In genomic region chr19:35246466-35247096, GRCh38 we compare ENCODE assay signal across 14 cellular contexts. TPM values are rescaled to one million over a fixed set of nuclear protein-coding genes. Genes with fewer than 3 reads are reported as not detected.
DNase-seq lines count a peak whose midpoint lies in the region; ATAC-seq and TF ChIP-seq lines count a peak whose summit lies in the region.
"Had no signal": no experiment of that assay in that cellular context is flagged by ENCODE, and none has a peak within 500 bp of the region (broad histone marks: within the 10 kb centered on the region; RNA-seq: fewer than 3 reads in every experiment).

No MANE protein-coding gene starts in this region.

- POLR2A ChIA-PET in T-cell (lab: Charles Lee): no interaction called here
- POLR2A ChIA-PET in GM10248 (lab: Yijun Ruan, JAX): no interaction called here

- H3K27ac ChIP-seq in left ventricle myocardium inferior (replicated peaks): peak overlapping the region; percentile 69
- peak overlapping the region; percentile 94 for H3K27ac ChIP-seq in epithelial cell of prostate
- H3K27ac ChIP-seq in upper lobe of right lung: peak overlapping the region; percentile 95
- H3K27ac ChIP-seq in esophagus squamous epithelium: peak overlapping the region in 1 of 4 donors; percentile 96

- intact Hi-C loops in left ventricle myocardium inferior (cut with micrococcal nuclease) (no loop called here), left ventricle myocardium superior (cut with micrococcal nuclease) (no loop called here), upper lobe of right lung (cut with DNase I) (no loop called here), esophagus squamous epithelium (cut with DNase I) (no loop called here)

- peaks cover 53% of the 10 kb centered on the region for H3K27me3 ChIP-seq in left ventricle myocardium inferior (ENCODE audit: low read depth)
- peaks cover 11% of the 10 kb centered on the region for H3K27me3 ChIP-seq in upper lobe of right lung
- H3K27me3 ChIP-seq in esophagus squamous epithelium: peaks cover 0 to 56% (median 0%) of the 10 kb centered on the region in 4 donors
- H3K27me3 ChIP-seq: cardiac muscle cell had no signal

- CTCF ChIA-PET in T-cell (lab: Charles Lee) (no interaction called here), GM10248 (lab: Yijun Ruan, JAX) (no interaction called here)

- peaks cover 3 to 6% of the 10 kb centered on the region in 2 donors for H3K27me3 Mint-ChIP-seq in T-cell

- H3K4me1 ChIP-seq in left ventricle myocardium inferior: peaks cover 28% of the 10 kb centered on the region
- peaks cover 4% of the 10 kb centered on the region for H3K4me1 ChIP-seq in upper lobe of right lung
- peaks cover 0 to 37% (median 3%) of the 10 kb centered on the region in 3 donors for H3K4me1 ChIP-seq in esophagus squamous epithelium

- no peak for TF ChIP-seq POLR2A in esophagus squamous epithelium (IDR thresholded peaks at IDR 0.05)

- H3K9me3 ChIP-seq in left ventricle myocardium inferior (replicated peaks): peaks cover 19% of the 10 kb centered on the region
- H3K9me3 ChIP-seq in upper lobe of right lung: peaks cover under 1% of the 10 kb centered on the region
- peaks cover 0 to under 1% (median 0%) of the 10 kb centered on the region in 3 donors for H3K9me3 ChIP-seq in esophagus squamous epithelium

- ATAC-seq in left ventricle myocardium superior (no peak), T-cell (replicated peaks in 1 of 4) (no peak), upper lobe of right lung (no peak)

- H3K4me3 Mint-ChIP-seq in T-cell: peak overlapping the region; percentile 86 to 95 (median 91)

- H3K36me3 ChIP-seq in left ventricle myocardium inferior (no peaks in the 10 kb centered on the region), upper lobe of right lung (no peaks in the 10 kb centered on the region), esophagus squamous epithelium (peaks cover 0 to 15% (median 0%) of the 10 kb centered on the region in 3 donors)

- no peak for TF ChIP-seq CTCF in left ventricle myocardium inferior (IDR thresholded peaks at IDR 0.05; ENCODE audit: borderline replicate concordance)
- no peak for TF ChIP-seq CTCF in upper lobe of right lung (IDR thresholded peaks at IDR 0.05)
- TF ChIP-seq CTCF in GM10248 (IDR thresholded peaks at IDR 0.05; ENCODE audit: control extremely low read depth, extremely low read depth, low read depth, missing control alignments): no peak
- no peak for TF ChIP-seq CTCF in esophagus squamous epithelium (IDR thresholded peaks at IDR 0.05)

- H3K4me3 ChIP-seq in left ventricle myocardium inferior (no peak overlapping the region), upper lobe of right lung (no peak overlapping the region), esophagus squamous epithelium (no peak overlapping the region)

- in situ Hi-C loops in G401 (cut with HindIII; ENCODE audit: low sequenced_read_pairs): no loop called here

- H3K4me1 Mint-ChIP-seq in T-cell: peaks cover 29 to 46% (median 35%) of the 10 kb centered on the region in 3 donors

- peaks cover 16% of the 10 kb centered on the region for H3K36me3 Mint-ChIP-seq in T-cell

- 57 to 65% methylated on average over 4 of the region's 4 CpGs for WGBS in esophagus squamous epithelium, 2 donors

- DNase-seq in left ventricle myocardium inferior: no peak
- no peak for DNase-seq in left ventricle myocardium superior
- no peak for DNase-seq in T-cell
- DNase-seq in epithelial cell of prostate (ENCODE audit: low read depth, low spot score): no peak
- DNase-seq in upper lobe of right lung: no peak
- no peak for DNase-seq in G401 (ENCODE audit: low spot score)
- no peak for DNase-seq in GM10248 (ENCODE audit: extremely low spot score)
- no peak for DNase-seq in esophagus squamous epithelium (lab: John Stamatoyannopoulos, UW)
- DNase-seq: activated gamma-delta T cell, NCI-H1092 treated with DMSO at 0.1 percent for 48 hours, Right ventricle myocardium superior, substantia nigra, T-helper 9 cell had no signal

- H3K27ac Mint-ChIP-seq in T-cell: peak overlapping the region; percentile 24 to 96

- peaks cover 4 to 11% (median 10%) of the 10 kb centered on the region in 3 donors for H3K9me3 Mint-ChIP-seq in T-cell

RNA-seq across cellular contexts. Expression of gene LSR, which starts 2.2 kb away (rescaled TPM):
- total RNA-seq in left ventricle myocardium inferior (4.5 TPM), left ventricle myocardium superior (6.1 TPM), T-cell (10 to 100 TPM; 36.8 to 64.9 (median 57.4) TPM), upper lobe of right lung (79.1 TPM), esophagus squamous epithelium (100 to 1,000 TPM in 1 of 4 donors, 10 to 100 TPM in 3; 36.0 to 113 (median 79.4) TPM)
- total RNA-seq in G401 (2014; rRNA removed; shearing (Covaris generic)): 16.7 and 18.7 TPM in 2 replicates

RNA-seq across cellular contexts. Expression of gene FAM187B, which starts 18.0 kb away (rescaled TPM):
- total RNA-seq in left ventricle myocardium inferior (not detected), left ventricle myocardium superior (not detected), T-cell (not detected), upper lobe of right lung (not detected), esophagus squamous epithelium (not detected)
- not detected in 2 replicates for total RNA-seq in G401 (2014; rRNA removed; shearing (Covaris generic))
- total RNA-seq: cardiac muscle cell, Right ventricle myocardium superior had no signal

RNA-seq across cellular contexts. Expression of gene USF2, which starts 22.2 kb away (rescaled TPM):
- total RNA-seq in left ventricle myocardium inferior (147 TPM), left ventricle myocardium superior (170 TPM), T-cell (100 to 1,000 TPM; 207 to 255 (median 249) TPM), upper lobe of right lung (152 TPM), esophagus squamous epithelium (10 to 100 TPM; 56.1 to 79.7 (median 59.0) TPM)
- total RNA-seq in G401 (2014; rRNA removed; shearing (Covaris generic)): 90.7 and 98.8 TPM in 2 replicates

RNA-seq across cellular contexts. Expression of gene HAMP, which starts 35.7 kb away (rescaled TPM):
- total RNA-seq in left ventricle myocardium inferior (not detected), left ventricle myocardium superior (not detected), T-cell (1 to 10 TPM in 4 of 5 donors, under 1 TPM in 1; 0.65 to 1.9 (median 1.1) TPM), upper lobe of right lung (1.5 TPM), esophagus squamous epithelium (not detected)
- not detected in 2 replicates for total RNA-seq in G401 (2014; rRNA removed; shearing (Covaris generic))
- total RNA-seq: Right ventricle myocardium superior had no signal

RNA-seq across cellular contexts. Expression of gene MAG, which starts 45.4 kb away (rescaled TPM):
- total RNA-seq in left ventricle myocardium inferior (not detected), left ventricle myocardium superior (not detected), T-cell (under 1 TPM in 2 of 5 donors, not detected in 3; 0.16 to 0.19 TPM), upper lobe of right lung (not detected), esophagus squamous epithelium (1 to 10 TPM in 1 of 4 donors, not detected in 3; 2.3 TPM)
- total RNA-seq in G401 (2014; rRNA removed; shearing (Covaris generic)): not detected in 2 replicates
- total RNA-seq: Right ventricle myocardium superior had no signal
